23 cellular contexts compared by ENCODE assay signal in genomic region chr6:83960704-83961103, GRCh38.
DNase-seq lines count a peak whose midpoint lies in the region; ATAC-seq and TF ChIP-seq lines count a peak whose summit lies in the region.
"Had no signal": no experiment of that assay in that cellular context is flagged by ENCODE, and none has a peak within 500 bp of the region (broad histone marks: within the 10 kb centered on the region; RNA-seq: fewer than 3 reads in every experiment).

No MANE protein-coding gene starts in this region.

- no peak for TF ChIP-seq EP300 in sigmoid colon (IDR thresholded peaks at IDR 0.05)

- POLR2A ChIA-PET in WTC11 (lab: Charles Lee) (no interaction called here), HEK293T (lab: Yijun Ruan, JAX) (no interaction called here)

- DNase-seq in GM12865 (ENCODE audit: low read depth) (peak; percentile 9), MV-4-11 (lab: John Stamatoyannopoulos, UW) (peak; percentile 41), WTC11 (ENCODE audit: low spot score) (no peak), HEK293T (ENCODE audit: extremely low spot score) (no peak), NCI-H2081 treated with DMSO at 0.1 percent for 48 hours (lab: John Stamatoyannopoulos, UW) (no peak), NCI-H1436 treated with DMSO at 0.1 percent for 48 hours (lab: John Stamatoyannopoulos, UW) (no peak), sigmoid colon (no peak)
- DNase-seq: 8988T, ACHN, BE2C, Calu3, DMS79 treated with DMSO at 0.1 percent for 48 hours, HCEC 1CT, Karpas-422, NCI-H1105 treated with DMSO at 0.1 percent for 48 hours, NCI-H2029, NCI-H69, SK-N-SH, T-helper 17 cell had no signal

- CTCF ChIA-PET in WTC11 (lab: Charles Lee) (no interaction called here), HEK293T (lab: Yijun Ruan, JAX) (no interaction called here)

- H3K4me1 ChIP-seq in sigmoid colon = no peaks in the 10 kb centered on the region

- peaks cover 0 to 74% (median 23%) of the 10 kb centered on the region in 4 donors for H3K36me3 ChIP-seq in sigmoid colon

- peaks cover 41% of the 10 kb centered on the region for H3K36me3 Mint-ChIP-seq in WTC11

- WGBS in sigmoid colon, 2 donors = 79 to 93% methylated on average over 1 of the region's 1 CpG

- peaks cover 34% of the 10 kb centered on the region for H3K9me3 Mint-ChIP-seq in WTC11

- peak; percentile 35 for ATAC-seq in HG03097 (IDR thresholded peaks at IDR 0.05; ENCODE audit: low FRiP score, unreplicated experiment)
- no peak for ATAC-seq in WTC11
- ATAC-seq: T-helper 17 cell had no signal

- H3K27me3 ChIP-seq in sigmoid colon = no peaks in the 10 kb centered on the region
- H3K27me3 ChIP-seq: BE2C had no signal

- intact Hi-C loops in sigmoid colon (cut with DNase I) = no loop called here

- H3K27me3 Mint-ChIP-seq in WTC11 (ENCODE audit: low read depth) = no peaks in the 10 kb centered on the region; the same call in 1 of the 2 replicates
- H3K27me3 Mint-ChIP-seq: IgD-negative memory B cell, T-helper 17 cell had no signal

- H3K27ac Mint-ChIP-seq in WTC11 = peak overlapping the region; percentile 53; the same call in 1 of the 2 replicates
- H3K27ac Mint-ChIP-seq: IgD-negative memory B cell, T-helper 17 cell had no signal

- no peak overlapping the region for H3K4me3 ChIP-seq in GM12865 (ENCODE audit: low read depth, low read length)
- H3K4me3 ChIP-seq in sigmoid colon = no peak overlapping the region

- TF ChIP-seq CTCF in GM12865 (IDR thresholded peaks at IDR 0.05; ENCODE audit: insufficient read depth, low read depth, low read length, missing control alignments) = no peak
- no peak for TF ChIP-seq CTCF in WTC11 (IDR thresholded peaks at IDR 0.05)
- no peak for TF ChIP-seq CTCF in sigmoid colon (IDR thresholded peaks at IDR 0.05)

- H3K4me1 Mint-ChIP-seq in WTC11 = peaks cover 15% of the 10 kb centered on the region
- H3K4me1 Mint-ChIP-seq: CD14-positive monocyte, IgD-negative memory B cell had no signal

- no peak for TF ChIP-seq POLR2A in sigmoid colon (IDR thresholded peaks at IDR 0.05)

- H3K4me3 Mint-ChIP-seq in WTC11 = no peak overlapping the region
- H3K4me3 Mint-ChIP-seq: CD14-positive monocyte, T-helper 17 cell had no signal

- H3K9me3 ChIP-seq in sigmoid colon = peaks cover 0 to 1% (median 0%) of the 10 kb centered on the region in 4 donors
- H3K9me3 ChIP-seq: BE2C, SK-N-SH had no signal

- no peak overlapping the region for H3K27ac ChIP-seq in sigmoid colon
- H3K27ac ChIP-seq: HL-60 had no signal

TF ChIP-seq in WTC11, 78 proteins besides CTCF, POLR2A, EP300 and RAD21:
- no peak for TF ChIP-seq ZBTB21 (CRISPR knock-in tag; IDR thresholded peaks at IDR 0.05; ENCODE audit: borderline replicate concordance)
- no peak for TF ChIP-seq ZSCAN18 (CRISPR knock-in tag; IDR thresholded peaks at IDR 0.05)
- no peak for TF ChIP-seq CREB1 (CRISPR knock-in tag; IDR thresholded peaks at IDR 0.05)
- TF ChIP-seq USF2 (CRISPR knock-in tag; IDR thresholded peaks at IDR 0.05) = no peak
- TF ChIP-seq ZMAT4 (CRISPR knock-in tag; IDR thresholded peaks at IDR 0.05) = no peak
- no peak for TF ChIP-seq RELA (CRISPR knock-in tag; IDR thresholded peaks at IDR 0.05; ENCODE audit: borderline replicate concordance)
- TF ChIP-seq FOXK1 (CRISPR knock-in tag; IDR thresholded peaks at IDR 0.05) = no peak
TF ChIP-seq in WTC11: peak in this region for 0.

TF ChIP-seq in HEK293T, 16 proteins besides CTCF, POLR2A, EP300 and RAD21:
- no peak for TF ChIP-seq FOXA1 (IDR thresholded peaks at IDR 0.05)
- no peak for TF ChIP-seq LEF1 (IDR thresholded peaks at IDR 0.05; ENCODE audit: borderline replicate concordance)
- no peak for TF ChIP-seq ZNF384 (IDR thresholded peaks at IDR 0.05)
- TF ChIP-seq SUZ12 (IDR thresholded peaks at IDR 0.05) = no peak
- no peak for TF ChIP-seq HDGF (IDR thresholded peaks at IDR 0.05; ENCODE audit: borderline replicate concordance)
- TF ChIP-seq SP1 (IDR thresholded peaks at IDR 0.05) = no peak
- no peak for TF ChIP-seq ELF4 (IDR thresholded peaks at IDR 0.05)
- TF ChIP-seq CTBP1 (IDR thresholded peaks at IDR 0.05; ENCODE audit: borderline replicate concordance) = no peak
- no peak for TF ChIP-seq BHLHE40 (IDR thresholded peaks at IDR 0.05; ENCODE audit: borderline replicate concordance)
- no peak for TF ChIP-seq FOXK2 (IDR thresholded peaks at IDR 0.05)
- no peak for TF ChIP-seq PKNOX1 (IDR thresholded peaks at IDR 0.05)
- TF ChIP-seq L3MBTL2 (conservative IDR thresholded peaks at IDR 0.05) = no peak
- no peak for TF ChIP-seq ARNT (IDR thresholded peaks at IDR 0.05)

Comparison
In these comparisons a context has a peak if more than half of its experiments do, and no peak if none do; other contexts are left out.
1. DNase-seq: peak in GM12865 (single experiment) and MV-4-11 (single experiment); none in WTC11 (single experiment), HEK293T (single experiment), NCI-H2081 treated with DMSO at 0.1 percent for 48 hours (single experiment), NCI-H1436 treated with DMSO at 0.1 percent for 48 hours (single experiment) and sigmoid colon (single experiment).